Comparison of ENCODE assay signal across 1 cellular context in the genomic region with DNA sequence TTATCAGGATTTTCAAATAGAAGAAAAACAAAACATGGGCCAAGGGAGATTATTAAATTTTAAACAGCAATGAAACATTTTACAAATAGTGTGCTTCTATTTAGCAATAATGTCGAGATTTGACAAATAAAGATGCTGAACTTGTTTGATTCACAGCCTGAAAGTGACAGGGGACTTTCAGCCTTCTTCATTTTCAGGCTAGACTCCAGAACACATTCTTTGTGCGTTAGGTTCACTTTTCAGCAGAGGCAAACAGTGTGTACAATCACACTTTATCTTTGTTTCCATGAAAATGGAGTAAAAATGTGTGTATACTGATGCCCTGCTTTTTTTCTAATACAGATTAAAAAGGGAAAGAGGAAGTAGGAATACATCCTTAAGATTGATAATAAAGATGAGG.
TF ChIP-seq lines count a peak whose summit lies in the region.

No MANE protein-coding gene starts in this region.

TF ChIP-seq in SK-N-SH treated with all-trans-retinoic acid at 6 μM for 48 hours, 23 proteins besides CTCF, POLR2A, EP300 and RAD21 (continued from another document):
- TF ChIP-seq ZFP3 (CRISPR knock-in tag; IDR thresholded peaks at IDR 0.05): no peak
- TF ChIP-seq, protein P1, sequence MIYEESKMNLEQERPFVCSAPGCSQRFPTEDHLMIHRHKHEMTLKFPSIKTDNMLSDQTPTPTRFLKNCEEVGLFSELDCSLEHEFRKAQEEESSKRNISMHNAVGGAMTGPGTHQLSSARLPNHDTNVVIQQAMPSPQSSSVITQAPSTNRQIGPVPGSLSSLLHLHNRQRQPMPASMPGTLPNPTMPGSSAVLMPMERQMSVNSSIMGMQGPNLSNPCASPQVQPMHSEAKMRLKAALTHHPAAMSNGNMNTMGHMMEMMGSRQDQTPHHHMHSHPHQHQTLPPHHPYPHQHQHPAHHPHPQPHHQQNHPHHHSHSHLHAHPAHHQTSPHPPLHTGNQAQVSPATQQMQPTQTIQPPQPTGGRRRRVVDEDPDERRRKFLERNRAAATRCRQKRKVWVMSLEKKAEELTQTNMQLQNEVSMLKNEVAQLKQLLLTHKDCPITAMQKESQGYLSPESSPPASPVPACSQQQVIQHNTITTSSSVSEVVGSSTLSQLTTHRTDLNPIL (CRISPR knock-in tag; IDR thresholded peaks at IDR 0.05; ENCODE audit: low read depth): no peak
- TF ChIP-seq, protein P2, sequence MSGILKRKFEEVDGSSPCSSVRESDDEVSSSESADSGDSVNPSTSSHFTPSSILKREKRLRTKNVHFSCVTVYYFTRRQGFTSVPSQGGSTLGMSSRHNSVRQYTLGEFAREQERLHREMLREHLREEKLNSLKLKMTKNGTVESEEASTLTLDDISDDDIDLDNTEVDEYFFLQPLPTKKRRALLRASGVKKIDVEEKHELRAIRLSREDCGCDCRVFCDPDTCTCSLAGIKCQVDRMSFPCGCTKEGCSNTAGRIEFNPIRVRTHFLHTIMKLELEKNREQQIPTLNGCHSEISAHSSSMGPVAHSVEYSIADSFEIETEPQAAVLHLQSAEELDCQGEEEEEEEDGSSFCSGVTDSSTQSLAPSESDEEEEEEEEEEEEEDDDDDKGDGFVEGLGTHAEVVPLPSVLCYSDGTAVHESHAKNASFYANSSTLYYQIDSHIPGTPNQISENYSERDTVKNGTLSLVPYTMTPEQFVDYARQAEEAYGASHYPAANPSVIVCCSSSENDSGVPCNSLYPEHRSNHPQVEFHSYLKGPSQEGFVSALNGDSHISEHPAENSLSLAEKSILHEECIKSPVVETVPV (CRISPR knock-in tag; IDR thresholded peaks at IDR 0.05): no peak
- no peak for TF ChIP-seq CSDC2 (CRISPR knock-in tag; IDR thresholded peaks at IDR 0.05)
- no peak for TF ChIP-seq ESRRG (CRISPR knock-in tag; IDR thresholded peaks at IDR 0.05)
- no peak for TF ChIP-seq ZNF70 (CRISPR knock-in tag; IDR thresholded peaks at IDR 0.05)
- TF ChIP-seq ZC3H10 (CRISPR knock-in tag; IDR thresholded peaks at IDR 0.05): no peak
- TF ChIP-seq ISL1 (CRISPR knock-in tag; IDR thresholded peaks at IDR 0.05): no peak
- TF ChIP-seq ARNTL (CRISPR knock-in tag; IDR thresholded peaks at IDR 0.05; ENCODE audit: borderline replicate concordance, low read depth): no peak
